18 cellular contexts compared by ENCODE assay signal in genomic region chr18:46293699-46294300, GRCh38.
A peak's percentile ranks its signal among the peaks of the same experiment; 100 is the strongest.
DNase-seq lines count a peak whose midpoint lies in the region; ATAC-seq and TF ChIP-seq lines count a peak whose summit lies in the region.
"Had no signal": no experiment of that assay in that cellular context is flagged by ENCODE, and none has a peak within 500 bp of the region (broad histone marks: within the 10 kb centered on the region; RNA-seq: fewer than 3 reads in every experiment).

No MANE protein-coding gene starts in this region.

- no peaks in the 10 kb centered on the region for H3K27me3 Mint-ChIP-seq in chondrocyte (ENCODE audit: low read depth)
- H3K27me3 Mint-ChIP-seq: activated CD4-positive, alpha-beta T cell treated with anti-CD3 and anti-CD28 coated beads, Interleukin-2, amount 10 ng/mL, durations not matched to agents 24 days and 14 days; progenitor cell of endocrine pancreas had no signal

- H2AK5ac ChIP-seq in trophoblast cell (ENCODE audit: low read length): no peak overlapping the region

- H3K4me3 ChIP-seq in RWPE2 (ENCODE audit: severe bottlenecking): no peak overlapping the region
- no peak overlapping the region for H3K4me3 ChIP-seq in hepatocyte
- H3K4me3 ChIP-seq in trophoblast cell (ENCODE audit: low read depth, low read length): no peak overlapping the region
- H3K4me3 ChIP-seq: BLaER1 had no signal

- H3K4me1 Mint-ChIP-seq in chondrocyte (ENCODE audit: low read depth): peaks cover 5% of the 10 kb centered on the region

- no peak overlapping the region for H3K18ac ChIP-seq in trophoblast cell (ENCODE audit: low read length)

- no peak overlapping the region for H3K14ac ChIP-seq in trophoblast cell (ENCODE audit: low read length)

- H3K36me3 ChIP-seq in RWPE2 (ENCODE audit: low read depth): no peaks in the 10 kb centered on the region
- no peaks in the 10 kb centered on the region for H3K36me3 ChIP-seq in hepatocyte (replicated peaks; ENCODE audit: insufficient read depth, low read depth)
- H3K36me3 ChIP-seq in trophoblast cell (ENCODE audit: control insufficient read depth in 1 of 2, insufficient read depth in 2 of 2, low read length in 2 of 2): no peaks in the 10 kb centered on the region
- H3K36me3 ChIP-seq: BLaER1 had no signal

- H3K4me3 Mint-ChIP-seq in chondrocyte (ENCODE audit: unreplicated experiment): no peak overlapping the region
- H3K4me3 Mint-ChIP-seq: activated CD4-positive, alpha-beta T cell treated with anti-CD3 and anti-CD28 coated beads, Interleukin-2, amount 10 ng/mL, durations not matched to agents 24 days and 14 days; activated naive CD4-positive, alpha-beta T cell treated with anti-CD3 and anti-CD28 coated beads, Interleukin-2, amount 10 ng/mL, durations not matched to agents 7 days and 5 days; brain; immature natural killer cell had no signal

- no peak overlapping the region for H2AFZ ChIP-seq in hepatocyte
- no peak overlapping the region for H2AFZ ChIP-seq in trophoblast cell (ENCODE audit: insufficient read depth, low read length, poor library complexity)

- H3K4me1 ChIP-seq in RWPE2 (ENCODE audit: insufficient read depth, poor library complexity, severe bottlenecking): peaks cover 6% of the 10 kb centered on the region
- H3K4me1 ChIP-seq in hepatocyte (ENCODE audit: insufficient read depth): peaks cover 5% of the 10 kb centered on the region
- H3K4me1 ChIP-seq in trophoblast cell (ENCODE audit: control insufficient read depth in 1 of 2, insufficient read depth in 2 of 2, low read length in 2 of 2): peaks cover 8 to 14% of the 10 kb centered on the region in 2 experiments

- no peak overlapping the region for H2BK120ac ChIP-seq in trophoblast cell (ENCODE audit: insufficient read depth, low read length, poor library complexity)

- H3K23ac ChIP-seq in trophoblast cell (ENCODE audit: low read length): no peak overlapping the region

- 48% methylated on average over 9 of the region's 9 CpGs for WGBS in hepatocyte (ENCODE audit: low lambda C conversion rate, missing lambda C conversion rate)
- no CpG with 5 or more reads among the region's 9 CpGs for WGBS in trophoblast cell (ENCODE audit: extremely low coverage, insufficient coverage, insufficient read length)

- no peak overlapping the region for H4K12ac ChIP-seq in trophoblast cell (ENCODE audit: low read depth, low read length)

- no peak overlapping the region for H3K4ac ChIP-seq in trophoblast cell (ENCODE audit: low read depth, low read length)

- H4K20me1 ChIP-seq in hepatocyte (ENCODE audit: insufficient read depth, poor library complexity, severe bottlenecking): no peaks in the 10 kb centered on the region
- H4K20me1 ChIP-seq: BLaER1 had no signal

- no peaks in the 10 kb centered on the region for H3K79me1 ChIP-seq in trophoblast cell (ENCODE audit: low read length)

- no peaks in the 10 kb centered on the region for H3K9me2 ChIP-seq in hepatocyte (replicated peaks; ENCODE audit: insufficient read depth)

- DNase-seq in LoVo (ENCODE audit: low spot score) (peak; percentile 19), RWPE2 (ENCODE audit: low spot score) (no peak), hepatocyte (ENCODE audit: low spot score) (peak; percentile 47), trophoblast cell (peak; percentile 8 to 68), chondrocyte (ENCODE audit: low spot score) (no peak), NCI-H1694 (lab: John Stamatoyannopoulos, UW) (no peak)
- DNase-seq: activated CD4-positive, alpha-beta T cell treated with anti-CD3 and anti-CD28 coated beads, Interleukin-2, amount 10 ng/mL, durations not matched to agents 24 days and 14 days; activated CD8-positive, alpha-beta memory T cell treated with anti-CD3 and anti-CD28 coated beads, Interleukin-2, amount 50 U/mL, for 48 hours; activated naive CD4-positive, alpha-beta T cell treated with anti-CD3 and anti-CD28 coated beads, Interleukin-2, amount 10 ng/mL, durations not matched to agents 7 days and 5 days; immature natural killer cell; NCI-H1105; substantia nigra had no signal

- no peak overlapping the region for H3K27ac ChIP-seq in RWPE2 (ENCODE audit: poor library complexity, severe bottlenecking)
- H3K27ac ChIP-seq in hepatocyte: no peak overlapping the region
- no peak overlapping the region for H3K27ac ChIP-seq in trophoblast cell (ENCODE audit: low read depth, low read length)
- H3K27ac ChIP-seq: BLaER1 had no signal

- H3K36me3 Mint-ChIP-seq in chondrocyte (ENCODE audit: low read depth): no peaks in the 10 kb centered on the region
- H3K36me3 Mint-ChIP-seq: activated naive CD4-positive, alpha-beta T cell treated with anti-CD3 and anti-CD28 coated beads, Interleukin-2, amount 10 ng/mL, durations not matched to agents 7 days and 5 days; brain had no signal

- H3K9me3 ChIP-seq in RWPE2 (ENCODE audit: severe bottlenecking) (no peaks in the 10 kb centered on the region), hepatocyte (ENCODE audit: low read depth) (no peaks in the 10 kb centered on the region), trophoblast cell (ENCODE audit: insufficient read depth, low read depth, low read length) (no peaks in the 10 kb centered on the region)
- H3K9me3 ChIP-seq: BLaER1 had no signal

- H3K27ac Mint-ChIP-seq in chondrocyte (ENCODE audit: unreplicated experiment): no peak overlapping the region
- H3K27ac Mint-ChIP-seq: activated CD4-positive, alpha-beta T cell treated with anti-CD3 and anti-CD28 coated beads, Interleukin-2, amount 10 ng/mL, durations not matched to agents 24 days and 14 days; activated naive CD4-positive, alpha-beta T cell treated with anti-CD3 and anti-CD28 coated beads, Interleukin-2, amount 10 ng/mL, durations not matched to agents 7 days and 5 days; immature natural killer cell; progenitor cell of endocrine pancreas had no signal

- no peaks in the 10 kb centered on the region for H3K79me2 ChIP-seq in hepatocyte
- no peaks in the 10 kb centered on the region for H3K79me2 ChIP-seq in trophoblast cell (ENCODE audit: control insufficient read depth, insufficient read depth, low read length, poor library complexity)

- H4K8ac ChIP-seq in trophoblast cell (ENCODE audit: low read depth, low read length): no peak overlapping the region

- no peaks in the 10 kb centered on the region for H3K9me3 Mint-ChIP-seq in chondrocyte (ENCODE audit: low read depth)
- H3K9me3 Mint-ChIP-seq: activated CD4-positive, alpha-beta T cell treated with anti-CD3 and anti-CD28 coated beads, Interleukin-2, amount 10 ng/mL, durations not matched to agents 24 days and 14 days; activated naive CD4-positive, alpha-beta T cell treated with anti-CD3 and anti-CD28 coated beads, Interleukin-2, amount 10 ng/mL, durations not matched to agents 7 days and 5 days; brain; immature natural killer cell; nephron had no signal

- no peak overlapping the region for H3K9ac ChIP-seq in trophoblast cell (ENCODE audit: low read length)
- H3K9ac ChIP-seq: BLaER1 had no signal

- no peaks in the 10 kb centered on the region for H3K27me3 ChIP-seq in RWPE2 (ENCODE audit: insufficient read depth, poor library complexity, severe bottlenecking)
- no peaks in the 10 kb centered on the region for H3K27me3 ChIP-seq in hepatocyte
- H3K27me3 ChIP-seq in trophoblast cell (ENCODE audit: insufficient read depth, low read length): no peaks in the 10 kb centered on the region
- H3K27me3 ChIP-seq: BLaER1 had no signal

- no peak overlapping the region for H3K4me2 ChIP-seq in hepatocyte
- peak overlapping the region; percentile 36 for H3K4me2 ChIP-seq in trophoblast cell (ENCODE audit: low read length)

- ATAC-seq in RWPE2 (ENCODE audit: low read depth): peak; percentile 66
- no peak for ATAC-seq in HG03139 (IDR thresholded peaks at IDR 0.05; ENCODE audit: unreplicated experiment)
- ATAC-seq: HCT116 had no signal

- TF ChIP-seq CTCF in RWPE2 (IDR thresholded peaks at IDR 0.05; ENCODE audit: poor library complexity, severe bottlenecking) (no peak), hepatocyte (IDR thresholded peaks at IDR 0.05; ENCODE audit: poor library complexity) (no peak), chondrocyte (IDR thresholded peaks at IDR 0.05) (no peak)

- H2BK5ac ChIP-seq in trophoblast cell (ENCODE audit: low read depth, low read length, poor library complexity): no peak overlapping the region

- H2BK12ac ChIP-seq in trophoblast cell (ENCODE audit: low read length): no peak overlapping the region

- H4K91ac ChIP-seq in trophoblast cell (ENCODE audit: low read depth, low read length): peak overlapping the region; percentile 59

Comparison
In these comparisons a context has a peak if more than half of its experiments do, and no peak if none do; other contexts are left out.
1. DNase-seq: peak in LoVo (single experiment), hepatocyte (single experiment) and trophoblast cell (2 of 2); none in RWPE2 (single experiment), chondrocyte (single experiment) and NCI-H1694 (single experiment).